ENCODE assay signal across 2 cellular contexts in genomic region chr15:52124270-52124878, GRCh38.
TF ChIP-seq lines count a peak whose summit lies in the region.

No MANE protein-coding gene starts in this region.

TF ChIP-seq in IMR-90, 13 proteins besides CTCF, POLR2A, EP300 and RAD21:
- TF ChIP-seq RCOR1 (IDR thresholded peaks at IDR 0.05; ENCODE audit: insufficient replicate concordance, low read length) = no peak
- TF ChIP-seq NFE2L2 (IDR thresholded peaks at IDR 0.05; ENCODE audit: low read depth, low read length) = no peak
- no peak for TF ChIP-seq CHD1 (IDR thresholded peaks at IDR 0.05; ENCODE audit: low read depth, low read length)
- TF ChIP-seq MAZ (IDR thresholded peaks at IDR 0.05; ENCODE audit: borderline replicate concordance, low read depth, low read length) = no peak
- TF ChIP-seq ELK1 (IDR thresholded peaks at IDR 0.05; ENCODE audit: borderline replicate concordance, low read depth, low read length) = no peak
- no peak for TF ChIP-seq BHLHE40 (IDR thresholded peaks at IDR 0.05; ENCODE audit: low read depth, low read length)
- no peak for TF ChIP-seq MAFK (IDR thresholded peaks at IDR 0.05; ENCODE audit: low read depth, low read length)
TF ChIP-seq in IMR-90: peak in this region for 0.

TF ChIP-seq in GM12878, 131 proteins besides CTCF, POLR2A, EP300 and RAD21:
- TF ChIP-seq, protein P1, sequence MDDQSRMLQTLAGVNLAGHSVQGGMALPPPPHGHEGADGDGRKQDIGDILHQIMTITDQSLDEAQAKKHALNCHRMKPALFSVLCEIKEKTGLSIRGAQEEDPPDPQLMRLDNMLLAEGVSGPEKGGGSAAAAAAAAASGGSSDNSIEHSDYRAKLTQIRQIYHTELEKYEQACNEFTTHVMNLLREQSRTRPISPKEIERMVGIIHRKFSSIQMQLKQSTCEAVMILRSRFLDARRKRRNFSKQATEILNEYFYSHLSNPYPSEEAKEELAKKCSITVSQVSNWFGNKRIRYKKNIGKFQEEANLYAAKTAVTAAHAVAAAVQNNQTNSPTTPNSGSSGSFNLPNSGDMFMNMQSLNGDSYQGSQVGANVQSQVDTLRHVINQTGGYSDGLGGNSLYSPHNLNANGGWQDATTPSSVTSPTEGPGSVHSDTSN (IDR thresholded peaks at IDR 0.05; ENCODE audit: insufficient replicate concordance, low read depth, low read length) = no peak
- TF ChIP-seq TCF12 (IDR thresholded peaks at IDR 0.05; ENCODE audit: low read depth, low read length) (no peak), DPF2 (IDR thresholded peaks at IDR 0.05) (no peak), RFX5 (IDR thresholded peaks at IDR 0.05; ENCODE audit: low read depth, low read length) (no peak), SP1 (IDR thresholded peaks at IDR 0.05; ENCODE audit: low read depth, low read length) (no peak), TCF3 (IDR thresholded peaks at IDR 0.05; ENCODE audit: borderline replicate concordance, insufficient read depth, low read depth, low read length) (no peak), MEF2A (IDR thresholded peaks at IDR 0.05; ENCODE audit: insufficient read depth, low read depth, low read length) (no peak), RELA (IDR thresholded peaks at IDR 0.05; ENCODE audit: borderline replicate concordance, partially characterized antibody) (no peak), RBBP5 (conservative IDR thresholded peaks at IDR 0.05) (no peak), GATAD2B (conservative IDR thresholded peaks at IDR 0.05; ENCODE audit: low read depth) (no peak), EZH2 (IDR thresholded peaks at IDR 0.05; ENCODE audit: borderline replicate concordance, control insufficient read depth, low read depth, low read length) (no peak)
